Comparison of ENCODE assay signal across 2 cellular contexts in the genomic region with DNA sequence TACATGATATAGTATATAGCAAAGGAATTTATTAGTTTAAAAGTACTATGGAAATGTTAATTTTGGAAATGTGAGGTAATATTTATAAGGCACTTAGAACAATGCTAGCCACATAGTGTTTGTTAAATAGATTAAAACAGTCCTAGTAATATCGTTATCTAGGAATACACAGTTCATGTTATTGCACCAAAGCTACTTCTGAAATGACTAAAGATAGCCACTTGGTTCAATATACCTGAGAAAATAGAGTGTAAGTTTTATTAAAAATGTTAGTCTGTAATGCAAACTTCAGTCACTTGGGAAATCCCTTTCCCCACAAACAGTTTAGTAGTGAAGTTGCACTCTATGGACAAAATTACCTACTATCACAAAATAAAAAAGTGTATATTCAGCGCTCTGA.
TF ChIP-seq lines count a peak whose summit lies in the region.

No MANE protein-coding gene starts in this region.

TF ChIP-seq in A549, 52 proteins besides CTCF, POLR2A, EP300 and RAD21:
- TF ChIP-seq KDM1A (IDR thresholded peaks at IDR 0.05; ENCODE audit: low read depth) (no peak), TFCP2L1 (CRISPR knock-in tag; IDR thresholded peaks at IDR 0.05) (no peak), RNF2 (IDR thresholded peaks at IDR 0.05; ENCODE audit: borderline replicate concordance, low read depth) (no peak), RFX5 (IDR thresholded peaks at IDR 0.05) (no peak), E2F6 (IDR thresholded peaks at IDR 0.05; ENCODE audit: borderline replicate concordance, low read depth) (no peak), NFE2L2 (conservative IDR thresholded peaks at IDR 0.05; ENCODE audit: low read length) (no peak), FOSL2 (IDR thresholded peaks at IDR 0.05) (no peak), FOSL2 (CRISPR knock-in tag; IDR thresholded peaks at IDR 0.05) (no peak), CBX2 (IDR thresholded peaks at IDR 0.05; ENCODE audit: borderline replicate concordance, low read depth) (no peak), CHD2 (IDR thresholded peaks at IDR 0.05; ENCODE audit: low read length, partially characterized antibody) (no peak), CBX8 (IDR thresholded peaks at IDR 0.05) (no peak), TP53 (CRISPR knock-in tag; IDR thresholded peaks at IDR 0.05) (no peak)
- TF ChIP-seq, protein P1, sequence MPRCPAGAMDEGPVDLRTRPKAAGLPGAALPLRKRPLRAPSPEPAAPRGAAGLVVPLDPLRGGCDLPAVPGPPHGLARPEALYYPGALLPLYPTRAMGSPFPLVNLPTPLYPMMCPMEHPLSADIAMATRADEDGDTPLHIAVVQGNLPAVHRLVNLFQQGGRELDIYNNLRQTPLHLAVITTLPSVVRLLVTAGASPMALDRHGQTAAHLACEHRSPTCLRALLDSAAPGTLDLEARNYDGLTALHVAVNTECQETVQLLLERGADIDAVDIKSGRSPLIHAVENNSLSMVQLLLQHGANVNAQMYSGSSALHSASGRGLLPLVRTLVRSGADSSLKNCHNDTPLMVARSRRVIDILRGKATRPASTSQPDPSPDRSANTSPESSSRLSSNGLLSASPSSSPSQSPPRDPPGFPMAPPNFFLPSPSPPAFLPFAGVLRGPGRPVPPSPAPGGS (IDR thresholded peaks at IDR 0.05): no peak
- TF ChIP-seq, protein P2, sequence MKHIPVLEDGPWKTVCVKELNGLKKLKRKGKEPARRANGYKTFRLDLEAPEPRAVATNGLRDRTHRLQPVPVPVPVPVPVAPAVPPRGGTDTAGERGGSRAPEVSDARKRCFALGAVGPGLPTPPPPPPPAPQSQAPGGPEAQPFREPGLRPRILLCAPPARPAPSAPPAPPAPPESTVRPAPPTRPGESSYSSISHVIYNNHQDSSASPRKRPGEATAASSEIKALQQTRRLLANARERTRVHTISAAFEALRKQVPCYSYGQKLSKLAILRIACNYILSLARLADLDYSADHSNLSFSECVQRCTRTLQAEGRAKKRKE (CRISPR knock-in tag; IDR thresholded peaks at IDR 0.05; ENCODE audit: low read depth): no peak

TF ChIP-seq in IMR-90, 13 proteins besides CTCF, POLR2A, EP300 and RAD21:
- TF ChIP-seq CEBPB (IDR thresholded peaks at IDR 0.05; ENCODE audit: low read depth, low read length): no peak
- TF ChIP-seq MAZ (IDR thresholded peaks at IDR 0.05; ENCODE audit: borderline replicate concordance, low read depth, low read length): no peak
- no peak for TF ChIP-seq NFE2L2 (IDR thresholded peaks at IDR 0.05; ENCODE audit: low read depth, low read length)
- TF ChIP-seq BHLHE40 (IDR thresholded peaks at IDR 0.05; ENCODE audit: low read depth, low read length): no peak
- TF ChIP-seq ELK1 (IDR thresholded peaks at IDR 0.05; ENCODE audit: borderline replicate concordance, low read depth, low read length): no peak
- TF ChIP-seq SMC3 (IDR thresholded peaks at IDR 0.05; ENCODE audit: low read depth, low read length): no peak
- no peak for TF ChIP-seq CHD1 (IDR thresholded peaks at IDR 0.05; ENCODE audit: low read depth, low read length)
- no peak for TF ChIP-seq MXI1 (IDR thresholded peaks at IDR 0.05; ENCODE audit: borderline replicate concordance, low read depth, low read length)
- TF ChIP-seq, protein P3, sequence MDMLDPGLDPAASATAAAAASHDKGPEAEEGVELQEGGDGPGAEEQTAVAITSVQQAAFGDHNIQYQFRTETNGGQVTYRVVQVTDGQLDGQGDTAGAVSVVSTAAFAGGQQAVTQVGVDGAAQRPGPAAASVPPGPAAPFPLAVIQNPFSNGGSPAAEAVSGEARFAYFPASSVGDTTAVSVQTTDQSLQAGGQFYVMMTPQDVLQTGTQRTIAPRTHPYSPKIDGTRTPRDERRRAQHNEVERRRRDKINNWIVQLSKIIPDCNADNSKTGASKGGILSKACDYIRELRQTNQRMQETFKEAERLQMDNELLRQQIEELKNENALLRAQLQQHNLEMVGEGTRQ (IDR thresholded peaks at IDR 0.05; ENCODE audit: low read depth, low read length): no peak
- no peak for TF ChIP-seq FOS (IDR thresholded peaks at IDR 0.05; ENCODE audit: low read depth, low read length)
